In the genomic region with DNA sequence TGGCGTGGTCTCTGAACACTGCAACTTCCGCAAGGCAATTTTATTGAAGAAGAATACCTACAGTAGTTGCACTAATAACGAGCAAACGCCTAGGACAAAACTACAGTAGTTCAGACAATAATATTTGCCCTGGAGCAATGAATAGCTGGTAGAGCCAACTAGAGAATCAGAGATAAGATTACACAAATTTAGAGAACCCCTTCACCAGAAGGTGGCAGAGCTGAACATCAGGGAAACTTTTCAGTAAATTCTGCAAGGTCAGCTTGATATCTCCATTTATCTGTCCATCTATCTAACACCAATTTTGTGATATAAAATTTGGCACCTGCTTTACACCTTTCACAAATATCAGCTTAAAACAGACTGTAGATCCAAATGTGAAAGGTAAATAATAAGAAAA, we compare ENCODE assay signal across 8 cellular contexts. TPM values are rescaled to one million over a fixed set of nuclear protein-coding genes. Genes with fewer than 3 reads are reported as not detected.
DNase-seq lines count a peak whose midpoint lies in the region; ATAC-seq and TF ChIP-seq lines count a peak whose summit lies in the region.

No MANE protein-coding gene starts in this region.

- H3K36me3 Mint-ChIP-seq in endothelial cell (ENCODE audit: low read depth, unreplicated experiment): no peaks in the 10 kb centered on the region

- ATAC-seq in sciatic nerve (peak; percentile 32), GM21529 (IDR thresholded peaks at IDR 0.05; ENCODE audit: unreplicated experiment) (no peak), GM21423 (IDR thresholded peaks at IDR 0.05; ENCODE audit: unreplicated experiment) (no peak)

- H3K9me3 Mint-ChIP-seq in endothelial cell (ENCODE audit: unreplicated experiment): no peaks in the 10 kb centered on the region

- no peaks in the 10 kb centered on the region for H3K4me1 Mint-ChIP-seq in endothelial cell (ENCODE audit: unreplicated experiment)

- no peak overlapping the region for H3K27ac Mint-ChIP-seq in endothelial cell (ENCODE audit: unreplicated experiment)

- intact Hi-C loops in sciatic nerve (cut with DNase I): no loop called here

- no peak overlapping the region for H3K4me3 Mint-ChIP-seq in endothelial cell (ENCODE audit: unreplicated experiment)

- H3K27me3 Mint-ChIP-seq in endothelial cell (ENCODE audit: unreplicated experiment): no peaks in the 10 kb centered on the region

- TF ChIP-seq CTCF in endothelial cell (IDR thresholded peaks at IDR 0.05; ENCODE audit: unreplicated experiment): peak; percentile 33

- DNase-seq in DMS 273 (lab: John Stamatoyannopoulos, UW; ENCODE audit: unreplicated experiment) (peak; percentile 67), DMS 273 treated with DMSO at 0.1 percent for 48 hours (lab: John Stamatoyannopoulos, UW) (no peak), NCI-H460 (ENCODE audit: extremely low read depth, low read depth) (peak; percentile 68), endothelial cell (ENCODE audit: low spot score) (peak; percentile 34), sciatic nerve (ENCODE audit: low spot score) (no peak), mesenteric fat pad (ENCODE audit: low spot score) (no peak)

RNA-seq across cellular contexts. Expression of a gene that starts 43.8 kb away (rescaled TPM):
- 60.2 and 67.4 TPM in 2 replicates for total RNA-seq in NCI-H460 (2014; rRNA removed; shearing (Covaris generic))
- polyA plus RNA-seq in NCI-H460 (2014; cell fraction: nucleus; rRNA removed): 39.1 and 60.9 TPM in 2 replicates
- total RNA-seq in endothelial cell (ENCODE audit: unreplicated experiment) (not detected), sciatic nerve (160 TPM), mesenteric fat pad (0.35 TPM)

Comparison
In these comparisons a context has a peak if more than half of its experiments do, and no peak if none do; other contexts are left out.
1. DNase-seq: peak in DMS 273 (single experiment), NCI-H460 (single experiment) and endothelial cell (single experiment); none in DMS 273 treated with DMSO at 0.1 percent for 48 hours (single experiment), sciatic nerve (single experiment) and mesenteric fat pad (single experiment).
2. RNA of a gene that starts 43.8 kb away (total RNA-seq): 160 TPM in sciatic nerve (single experiment) and 60.2 to 67.4 TPM in NCI-H460; 0.35 TPM in mesenteric fat pad (single experiment) and not detected in endothelial cell (single experiment); every median in the first group is over 10 times any median in the second.